ENCODE assay signal across 19 cellular contexts in the genomic region with DNA sequence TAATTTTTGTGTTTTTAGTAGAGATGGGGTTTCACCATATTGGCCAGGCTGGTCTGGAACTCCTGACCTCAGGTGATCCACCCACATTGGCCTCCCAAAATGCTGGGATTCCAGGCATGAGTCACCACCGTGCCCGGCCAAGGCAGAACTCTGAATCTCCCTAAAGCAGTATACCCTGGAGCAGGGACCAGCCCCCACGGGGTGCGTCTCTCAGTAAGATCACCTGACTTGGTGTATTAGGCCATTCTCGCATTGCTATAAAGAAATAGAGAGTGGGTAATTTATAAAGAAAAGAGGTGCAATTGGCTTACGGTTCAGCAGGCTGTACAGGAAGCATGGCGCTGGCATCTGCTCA.
"Had no signal": no experiment of that assay in that cellular context is flagged by ENCODE, and none has a peak within 500 bp of the region (broad histone marks: within the 10 kb centered on the region; RNA-seq: fewer than 3 reads in every experiment).

No MANE protein-coding gene starts in this region.

- ATAC-seq: activated T-cell treated with anti-CD3 and anti-CD28 coated beads, Interleukin-2, amount 50 U/mL, for 4 hours; activated T-helper 17 cell treated with anti-CD3 and anti-CD28 coated beads, Interleukin-2, amount 50 U/mL, for 72 hours; heart left ventricle had no signal

- H3K4me1 Mint-ChIP-seq: activated naive CD4-positive, alpha-beta T cell treated with anti-CD3 and anti-CD28 coated beads, Interleukin-2, amount 50 U/mL, for 24 hours; activated naive CD8-positive, alpha-beta T cell treated with anti-CD3 and anti-CD28 coated beads, Interleukin-2, amount 10 ng/mL, durations not matched to agents 7 days and 5 days had no signal

- H3K4me3 Mint-ChIP-seq: activated CD4-positive, alpha-beta memory T cell treated with anti-CD3 and anti-CD28 coated beads for 36 hours; activated naive CD4-positive, alpha-beta T cell treated with anti-CD3 and anti-CD28 coated beads, Interleukin-2, amount 50 U/mL, for 24 hours; activated naive CD8-positive, alpha-beta T cell treated with anti-CD3 and anti-CD28 coated beads, Interleukin-2, amount 10 ng/mL, durations not matched to agents 7 days and 5 days; activated T-cell treated with anti-CD3 and anti-CD28 coated beads, Interleukin-2, amount 50 U/mL, for 4 hours; activated T-helper 17 cell treated with anti-CD3 and anti-CD28 coated beads, Interleukin-2, amount 50 U/mL, for 72 hours; central memory CD8-positive, alpha-beta T cell had no signal

- DNase-seq: activated CD4-positive, alpha-beta memory T cell treated with anti-CD3 and anti-CD28 coated beads for 36 hours; activated CD4-positive, alpha-beta T cell treated with anti-CD3 and anti-CD28 coated beads for 1 hour; activated CD4-positive, alpha-beta T cell treated with anti-CD3 and anti-CD28 coated beads for 4 hours; activated CD4-positive, CD25-positive, alpha-beta regulatory T cell; activated CD8-positive, alpha-beta memory T cell treated with anti-CD3 and anti-CD28 coated beads for 24 hours; activated effector memory CD4-positive, alpha-beta T cell treated with Interleukin-2 at 50 U/mL for 16 hours; activated gamma-delta T cell treated with Interleukin-2 at 50 U/mL for 16 hours; activated naive CD4-positive, alpha-beta T cell treated with Interleukin-2 at 50 U/mL for 16 hours; activated naive CD8-positive, alpha-beta T cell treated with anti-CD3 and anti-CD28 coated beads, Interleukin-2, amount 10 ng/mL, durations not matched to agents 7 days and 5 days; activated T-cell treated with anti-CD3 and anti-CD28 coated beads, Interleukin-2, amount 50 U/mL, for 4 hours; brain microvascular endothelial cell; colonic mucosa; effector CD8-positive, alpha-beta T cell; foreskin fibroblast; T-helper 2 cell had no signal

- H3K27ac Mint-ChIP-seq: activated CD4-positive, alpha-beta memory T cell treated with anti-CD3 and anti-CD28 coated beads for 36 hours; activated naive CD8-positive, alpha-beta T cell treated with anti-CD3 and anti-CD28 coated beads, Interleukin-2, amount 10 ng/mL, durations not matched to agents 7 days and 5 days; activated T-helper 17 cell treated with anti-CD3 and anti-CD28 coated beads, Interleukin-2, amount 50 U/mL, for 72 hours had no signal

- H3K27me3 Mint-ChIP-seq: activated CD4-positive, alpha-beta memory T cell treated with anti-CD3 and anti-CD28 coated beads for 36 hours; activated naive CD4-positive, alpha-beta T cell treated with anti-CD3 and anti-CD28 coated beads, Interleukin-2, amount 50 U/mL, for 24 hours; activated naive CD8-positive, alpha-beta T cell treated with anti-CD3 and anti-CD28 coated beads, Interleukin-2, amount 10 ng/mL, durations not matched to agents 7 days and 5 days; activated T-helper 17 cell treated with anti-CD3 and anti-CD28 coated beads, Interleukin-2, amount 50 U/mL, for 72 hours; central memory CD8-positive, alpha-beta T cell had no signal

- H3K9me3 Mint-ChIP-seq: activated CD4-positive, alpha-beta memory T cell treated with anti-CD3 and anti-CD28 coated beads for 36 hours; activated naive CD4-positive, alpha-beta T cell treated with anti-CD3 and anti-CD28 coated beads, Interleukin-2, amount 50 U/mL, for 24 hours; activated T-cell treated with anti-CD3 and anti-CD28 coated beads, Interleukin-2, amount 50 U/mL, for 4 hours; activated T-helper 17 cell treated with anti-CD3 and anti-CD28 coated beads, Interleukin-2, amount 50 U/mL, for 72 hours; central memory CD8-positive, alpha-beta T cell had no signal
